Comparison of ENCODE assay signal across 25 cellular contexts in genomic region chr3:14209596-14210280, GRCh38. TPM values are rescaled to one million over a fixed set of nuclear protein-coding genes. Genes with fewer than 3 reads are reported as not detected.
DNase-seq lines count a peak whose midpoint lies in the region; ATAC-seq and TF ChIP-seq lines count a peak whose summit lies in the region.
"Had no signal": no experiment of that assay in that cellular context is flagged by ENCODE, and none has a peak within 500 bp of the region (broad histone marks: within the 10 kb centered on the region; RNA-seq: fewer than 3 reads in every experiment).

No MANE protein-coding gene starts in this region.

- no peak for TF ChIP-seq EP300 in sigmoid colon (IDR thresholded peaks at IDR 0.05)

- H3K4me3 ChIP-seq in smooth muscle cell = no peak overlapping the region
- H3K4me3 ChIP-seq in upper lobe of right lung = no peak overlapping the region
- no peak overlapping the region for H3K4me3 ChIP-seq in sigmoid colon
- H3K4me3 ChIP-seq: ascending aorta, GM12878, uterus had no signal

- H4K20me1 ChIP-seq in smooth muscle cell (ENCODE audit: low read depth) = no peaks in the 10 kb centered on the region

- H3K4me1 ChIP-seq in smooth muscle cell (ENCODE audit: low read depth) (peaks cover 19% of the 10 kb centered on the region), upper lobe of right lung (peaks cover 5% of the 10 kb centered on the region), sigmoid colon (no peaks in the 10 kb centered on the region)

- H3K36me3 ChIP-seq in smooth muscle cell (ENCODE audit: low read depth) (no peaks in the 10 kb centered on the region), upper lobe of right lung (no peaks in the 10 kb centered on the region), sigmoid colon (no peaks in the 10 kb centered on the region)
- H3K36me3 ChIP-seq: ascending aorta, uterus had no signal

- H2AFZ ChIP-seq in smooth muscle cell (ENCODE audit: low read depth) = no peak overlapping the region

- H3K4me2 ChIP-seq in smooth muscle cell = peak overlapping the region; percentile 46

- intact Hi-C loops in upper lobe of right lung (cut with DNase I) = no loop called here
- intact Hi-C loops in sigmoid colon (cut with DNase I) = no loop called here

- no peaks in the 10 kb centered on the region for H3K79me2 ChIP-seq in smooth muscle cell (ENCODE audit: low read depth)

- TF ChIP-seq POLR2A in sigmoid colon (IDR thresholded peaks at IDR 0.05) = no peak

- no peaks in the 10 kb centered on the region for H3K27me3 ChIP-seq in smooth muscle cell (ENCODE audit: low read depth)
- no peaks in the 10 kb centered on the region for H3K27me3 ChIP-seq in upper lobe of right lung
- H3K27me3 ChIP-seq in sigmoid colon = no peaks in the 10 kb centered on the region
- H3K27me3 ChIP-seq: ascending aorta, uterus had no signal

- no peak for ATAC-seq in upper lobe of right lung
- ATAC-seq: activated T-helper 17 cell treated with anti-CD3 and anti-CD28 coated beads, Interleukin-2, amount 50 U/mL, for 72 hours; GM12878; left ventricle myocardium superior; right cardiac atrium; stimulated activated memory B cell treated with anti-CD40 and anti-IgM and Interleukin-4, amounts not matched to agents 10 μg/mL and 1 μg/mL and 100 μg/mL, for 72 hours had no signal

- H3K9me3 ChIP-seq in smooth muscle cell (replicated peaks; ENCODE audit: low read depth) (no peaks in the 10 kb centered on the region), upper lobe of right lung (no peaks in the 10 kb centered on the region), sigmoid colon (no peaks in the 10 kb centered on the region)
- H3K9me3 ChIP-seq: ascending aorta, uterus had no signal

- TF ChIP-seq CTCF in smooth muscle cell (IDR thresholded peaks at IDR 0.05; ENCODE audit: borderline replicate concordance, insufficient read depth, poor library complexity, severe bottlenecking) = no peak
- no peak for TF ChIP-seq CTCF in upper lobe of right lung (IDR thresholded peaks at IDR 0.05)
- no peak for TF ChIP-seq CTCF in sigmoid colon (IDR thresholded peaks at IDR 0.05)

- peaks cover 4% of the 10 kb centered on the region for H3F3A ChIP-seq in smooth muscle cell (ENCODE audit: low read depth)

- whole genome bisulfite sequencing in smooth muscle cell (ENCODE audit: low lambda C conversion rate) = 53% methylated on average over 14 of the region's 14 CpGs
- 80 to 87% methylated on average over 14 of the region's 14 CpGs for WGBS in sigmoid colon, 2 donors

- H3K9ac ChIP-seq in smooth muscle cell (ENCODE audit: low read depth) = no peak overlapping the region

- no peak overlapping the region for H3K27ac ChIP-seq in smooth muscle cell (ENCODE audit: low read depth)
- no peak overlapping the region for H3K27ac ChIP-seq in upper lobe of right lung
- no peak overlapping the region for H3K27ac ChIP-seq in sigmoid colon
- H3K27ac ChIP-seq: ascending aorta, uterus had no signal

- DNase-seq in HCEC 1CT (peak; percentile 29), amniotic epithelial cell (ENCODE audit: low read depth) (peak; percentile 48), islet precursor cell (peak; percentile 62), smooth muscle cell (lab: John Stamatoyannopoulos, UW; ENCODE audit: unreplicated experiment) (no peak), amniotic stem cell (lab: John Stamatoyannopoulos, UW) (no peak), upper lobe of right lung (no peak), sigmoid colon (no peak), AG20443 (ENCODE audit: low spot score) (no peak)
- DNase-seq: activated CD4-positive, alpha-beta memory T cell treated with anti-CD3 and anti-CD28 coated beads for 36 hours; activated CD8-positive, alpha-beta memory T cell treated with anti-CD3 and anti-CD28 coated beads, Interleukin-2, amount 50 U/mL, for 48 hours; activated naive CD4-positive, alpha-beta T cell treated with anti-CD3 and anti-CD28 coated beads, Interleukin-2, amount 50 U/mL, for 16 hours; caudate nucleus; left ventricle myocardium superior; NCI-H146; NCI-H510A treated with DMSO at 0.1 percent for 48 hours; NK-92 treated with Interleukin-12 subunit alpha and Interleukin-12 subunit beta, amount 100 ng/mL, for 24 hours; posterior cingulate gyrus; right cardiac atrium; SHP77 treated with DMSO at 0.1 percent for 48 hours; stimulated activated CD4-positive, alpha-beta T cell treated with anti-CD3 and anti-CD28 coated beads, Interleukin-4, amount 100 ng/mL, for 4 hours; uterus had no signal

RNA-seq across cellular contexts. Expression of gene LSM3, which starts 31.1 kb away (rescaled TPM):
- total RNA-seq in smooth muscle cell (18.3 and 22.6 TPM in 2 replicates), upper lobe of right lung (8.8 TPM), sigmoid colon (10 to 100 TPM in 3 of 4 donors, 1 to 10 TPM in 1; 8.0 to 17.1 (median 14.9) TPM)
- polyA plus RNA-seq in smooth muscle cell (31.0 and 31.9 TPM in 2 replicates), sigmoid colon (10 to 100 TPM; 15.0 to 20.4 (median 19.2) TPM)

RNA-seq across cellular contexts. Expression of gene XPC, which starts 31.3 kb away (rescaled TPM):
- total RNA-seq in smooth muscle cell (20.9 and 31.1 TPM in 2 replicates), upper lobe of right lung (36.1 TPM), sigmoid colon (10 to 100 TPM; 30.3 to 37.5 (median 32.6) TPM)
- polyA plus RNA-seq in smooth muscle cell (23.8 and 28.1 TPM in 2 replicates), sigmoid colon (10 to 100 TPM in 1 of 3 donors, 1 to 10 TPM in 2; 8.1 to 20.0 (median 9.0) TPM)

Comparison
In these comparisons a context has a peak if more than half of its experiments do, and no peak if none do; other contexts are left out.
1. DNase-seq: peak in HCEC 1CT (single experiment), amniotic epithelial cell (single experiment) and islet precursor cell (single experiment); none in smooth muscle cell (single experiment), amniotic stem cell (single experiment), upper lobe of right lung (single experiment), sigmoid colon (single experiment) and AG20443 (single experiment).